ENCODE assay signal across 10 cellular contexts in genomic region chr15:92617197-92618037, GRCh38. TPM values are rescaled to one million over a fixed set of nuclear protein-coding genes. Genes with fewer than 3 reads are reported as not detected.
DNase-seq lines count a peak whose midpoint lies in the region; ATAC-seq, FAIRE-seq and TF ChIP-seq lines count a peak whose summit lies in the region.
"Had no signal": no experiment of that assay in that cellular context is flagged by ENCODE, and none has a peak within 500 bp of the region (broad histone marks: within the 10 kb centered on the region; RNA-seq: fewer than 3 reads in every experiment).

No MANE protein-coding gene starts in this region.

- no peaks in the 10 kb centered on the region for H3K36me3 ChIP-seq in bronchial epithelial cell (ENCODE audit: control insufficient read depth, insufficient read depth, low read length)
- H3K36me3 ChIP-seq in mesodermal cell (ENCODE audit: control insufficient read depth, insufficient read depth, low read length) = no peaks in the 10 kb centered on the region

- WGBS in mesodermal cell (ENCODE audit: insufficient coverage in 2 of 2), 2 experiments = 53 to 56% methylated on average over 15 to 19 of the region's 24 CpGs

- peak overlapping the region; percentile 85 for H3K27ac ChIP-seq in mesodermal cell (ENCODE audit: low read depth, low read length, severe bottlenecking)
- H3K27ac ChIP-seq: epithelial cell of prostate had no signal

- ATAC-seq in HG03354 (IDR thresholded peaks at IDR 0.05; ENCODE audit: poor library complexity, severe bottlenecking, unreplicated experiment) (no peak), GM18502 (IDR thresholded peaks at IDR 0.05; ENCODE audit: poor library complexity, unreplicated experiment) (no peak)

- H3K4me1 ChIP-seq in mesodermal cell (ENCODE audit: control insufficient read depth, insufficient read depth, low read length, poor library complexity, severe bottlenecking) = peaks cover 21% of the 10 kb centered on the region

- no peak for FAIRE-seq in bronchial epithelial cell (lab: Jason Lieb, UNC)
- FAIRE-seq in GM12892 (lab: Jason Lieb, UNC) = no peak

- no peak for TF ChIP-seq CTCF in bronchial epithelial cell (IDR thresholded peaks at IDR 0.05; ENCODE audit: insufficient read depth, low read length, severe bottlenecking)

- H3K4me3 ChIP-seq in bronchial epithelial cell (ENCODE audit: low read depth, low read length) (no peak overlapping the region), mesodermal cell (ENCODE audit: extremely low read depth, insufficient read depth, low read length, poor library complexity, severe bottlenecking) (no peak overlapping the region)

- DNase-seq in AG08395 (ENCODE audit: low spot score) = peak; percentile 52
- DNase-seq in NCI-H146 treated with DMSO at 0.1 percent for 48 hours (lab: John Stamatoyannopoulos, UW; ENCODE audit: unreplicated experiment) = peak; percentile 62
- DNase-seq in bronchial epithelial cell (ENCODE audit: low read depth) = peak; percentile 38
- DNase-seq in effector CD4-positive, alpha-beta T cell = no peak
- no peak for DNase-seq in GM12892 (ENCODE audit: insufficient read length)
- DNase-seq: CD4-positive, CD25-positive, alpha-beta regulatory T cell had no signal

- no peak for TF ChIP-seq POLR2A in GM12892 (IDR thresholded peaks at IDR 0.05; ENCODE audit: low read depth, low read length)

- no peaks in the 10 kb centered on the region for H3K9me3 ChIP-seq in mesodermal cell (ENCODE audit: control insufficient read depth, low read length)

- H3K27me3 ChIP-seq in bronchial epithelial cell (ENCODE audit: control insufficient read depth, insufficient read depth, low read length) = no peaks in the 10 kb centered on the region

RNA-seq across cellular contexts. Expression of gene FAM174B, which starts 38.2 kb away (rescaled TPM):
- total RNA-seq in bronchial epithelial cell = 0.53 and 4.6 TPM in 2 replicates
- polyA plus RNA-seq in mesodermal cell (2013, experiment 1 of 2) = 8.1 TPM
- 6.9 TPM for polyA plus RNA-seq in mesodermal cell (2013, experiment 2 of 2)
- polyA plus RNA-seq in GM12892 (2012; ENCODE audit: missing spikeins) = 3.8 TPM

Comparison
In these comparisons a context has a peak if more than half of its experiments do, and no peak if none do; other contexts are left out.
1. DNase-seq: peak in AG08395 (single experiment), NCI-H146 treated with DMSO at 0.1 percent for 48 hours (single experiment) and bronchial epithelial cell (single experiment); none in effector CD4-positive, alpha-beta T cell (single experiment) and GM12892 (single experiment).